24 cellular contexts compared by ENCODE assay signal in the genomic region with DNA sequence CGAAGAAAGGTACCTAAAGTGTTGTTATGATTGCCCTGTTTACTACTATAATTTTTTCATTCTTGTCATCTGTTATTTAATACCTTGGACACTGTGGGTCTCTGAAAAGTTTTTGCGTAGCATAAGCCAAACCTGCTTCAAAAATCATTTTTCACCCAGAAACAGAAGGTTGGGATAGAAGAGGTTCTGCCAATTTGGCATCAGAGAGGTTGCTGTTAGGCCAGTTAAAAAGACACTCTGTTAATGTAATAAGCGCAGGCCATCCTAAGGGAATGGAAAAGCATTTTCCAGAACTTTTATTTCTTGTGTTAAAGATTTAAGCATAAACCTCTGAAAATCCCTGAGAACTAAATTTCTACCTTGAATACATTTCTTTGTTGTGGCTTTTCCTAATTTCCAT.
DNase-seq lines count a peak whose midpoint lies in the region; ATAC-seq, FAIRE-seq and TF ChIP-seq lines count a peak whose summit lies in the region.
"Had no signal": no experiment of that assay in that cellular context is flagged by ENCODE, and none has a peak within 500 bp of the region (broad histone marks: within the 10 kb centered on the region; RNA-seq: fewer than 3 reads in every experiment).

No MANE protein-coding gene starts in this region.

- DNase-seq in Right ventricle myocardium inferior (ENCODE audit: missing footprints): no peak
- no peak for DNase-seq in left ventricle myocardium superior
- DNase-seq in G401 (ENCODE audit: low spot score): peak; percentile 82
- DNase-seq in cerebellar cortex (ENCODE audit: low spot score): peak; percentile 79
- no peak for DNase-seq in uterus
- no peak for DNase-seq in RCC 7860 (ENCODE audit: low spot score)
- DNase-seq: BE2C; CD4-positive, alpha-beta memory T cell; CD4-positive, CD25-positive, alpha-beta regulatory T cell; CD8-positive, alpha-beta memory T cell; COR-L47; DMS 273 treated with DMSO at 0.1 percent for 48 hours; DMS153; DMS53; DMS79; DND-41; EL; GF-D8 had no signal

- FAIRE-seq in RCC 7860 (lab: Jason Lieb, UNC): no peak
- FAIRE-seq: A549, G401.6, GM12891, GM19239 had no signal

- in situ Hi-C loops in G401 (cut with HindIII; ENCODE audit: low sequenced_read_pairs): no loop called here

- H3K9me3 ChIP-seq in uterus: peaks cover 0 to 6% of the 10 kb centered on the region in 2 donors
- H3K9me3 ChIP-seq: BE2C had no signal

- no peak overlapping the region for H3K27ac ChIP-seq in uterus
- H3K27ac ChIP-seq: 22Rv1, A549, BLaER1 had no signal

- no peak for TF ChIP-seq CTCF in uterus (IDR thresholded peaks at IDR 0.05)

- H3K4me3 ChIP-seq in uterus: no peak overlapping the region
- H3K4me3 ChIP-seq: A549, BLaER1 had no signal

- intact Hi-C loops in Right ventricle myocardium inferior (cut with DNase I) (no loop called here), left ventricle myocardium superior (cut with micrococcal nuclease) (no loop called here), uterus (cut with DNase I; ENCODE audit: low total_unique reads) (no loop called here)

- ATAC-seq in Right ventricle myocardium inferior (peak; percentile 50), left ventricle myocardium superior (no peak)
- ATAC-seq: A549 had no signal

- no peaks in the 10 kb centered on the region for H3K4me1 ChIP-seq in uterus
- H3K4me1 ChIP-seq: A549, BE2C had no signal

- H3K27me3 ChIP-seq in uterus: no peaks in the 10 kb centered on the region
- H3K27me3 ChIP-seq: BE2C, BLaER1 had no signal

- no peaks in the 10 kb centered on the region for H3K36me3 ChIP-seq in uterus
- H3K36me3 ChIP-seq: BE2C, BLaER1 had no signal

- TF ChIP-seq POLR2A in uterus (IDR thresholded peaks at IDR 0.05): no peak

Comparison
In these comparisons a context has a peak if more than half of its experiments do, and no peak if none do; other contexts are left out.
1. DNase-seq: peak in G401 (single experiment) and cerebellar cortex (single experiment); none in Right ventricle myocardium inferior (single experiment), left ventricle myocardium superior (single experiment), uterus (0 of 2) and RCC 7860 (single experiment).